Comparison of ENCODE assay signal across 6 cellular contexts in genomic region chr11:64759131-64759721, GRCh38. TPM values are rescaled to one million over a fixed set of nuclear protein-coding genes. Genes with fewer than 3 reads are reported as not detected.
DNase-seq lines count a peak whose midpoint lies in the region; ATAC-seq lines count a peak whose summit lies in the region.

No MANE protein-coding gene starts in this region.

- no peak overlapping the region for H3K4me3 Mint-ChIP-seq in T-helper 1 cell treated with Interleukin-12 subunit alpha and Interleukin-12 subunit beta and Interleukin-4 antibody, amounts not matched to agents 30 μg/mL and 1 μg/mL, for 36 hours
- peak overlapping the region in 3 of 5 donors; percentile 21 to 84 (median 82) for H3K4me3 Mint-ChIP-seq in immature natural killer cell

- ATAC-seq in GM18873 (IDR thresholded peaks at IDR 0.05; ENCODE audit: low FRiP score, unreplicated experiment): no peak

- peaks cover 38% of the 10 kb centered on the region for H3K4me1 Mint-ChIP-seq in T-helper 1 cell treated with Interleukin-12 subunit alpha and Interleukin-12 subunit beta and Interleukin-4 antibody, amounts not matched to agents 30 μg/mL and 1 μg/mL, for 36 hours (ENCODE audit: low read depth)
- H3K4me1 Mint-ChIP-seq in immature natural killer cell: peaks cover 65 to 67% of the 10 kb centered on the region in 2 donors

- no peaks in the 10 kb centered on the region for H3K27me3 Mint-ChIP-seq in T-helper 1 cell treated with Interleukin-12 subunit alpha and Interleukin-12 subunit beta and Interleukin-4 antibody, amounts not matched to agents 30 μg/mL and 1 μg/mL, for 36 hours (ENCODE audit: low read depth)
- H3K27me3 Mint-ChIP-seq in immature natural killer cell (ENCODE audit: low read depth in 3 of 3): peaks cover 9 to 22% (median 16%) of the 10 kb centered on the region in 3 donors

- H3K9me3 Mint-ChIP-seq in T-helper 1 cell treated with Interleukin-12 subunit alpha and Interleukin-12 subunit beta and Interleukin-4 antibody, amounts not matched to agents 30 μg/mL and 1 μg/mL, for 36 hours: no peaks in the 10 kb centered on the region
- no peaks in the 10 kb centered on the region for H3K9me3 Mint-ChIP-seq in immature natural killer cell

- peak overlapping the region; percentile 6 for H3K27ac ChIP-seq in substantia nigra (ENCODE audit: low read depth, low read length, poor library complexity, severe bottlenecking)

- no peak for DNase-seq in T-helper 1 cell
- DNase-seq in immature natural killer cell: no peak
- no peak for DNase-seq in substantia nigra (lab: John Stamatoyannopoulos, UW)
- DNase-seq in stimulated activated CD4-positive, alpha-beta T cell treated with anti-CD3 and anti-CD28 coated beads, Interleukin-12 subunit alpha, Interleukin-12 subunit beta, amount 100 ng/mL, for 4 hours: no peak

- H3K36me3 Mint-ChIP-seq in T-helper 1 cell treated with Interleukin-12 subunit alpha and Interleukin-12 subunit beta and Interleukin-4 antibody, amounts not matched to agents 30 μg/mL and 1 μg/mL, for 36 hours (ENCODE audit: low read depth): peaks cover 32% of the 10 kb centered on the region
- peaks cover 3 to 7% (median 7%) of the 10 kb centered on the region in 3 donors for H3K36me3 Mint-ChIP-seq in immature natural killer cell

- H3K27ac Mint-ChIP-seq in T-helper 1 cell treated with Interleukin-12 subunit alpha and Interleukin-12 subunit beta and Interleukin-4 antibody, amounts not matched to agents 30 μg/mL and 1 μg/mL, for 36 hours: peak overlapping the region; percentile 55
- H3K27ac Mint-ChIP-seq in immature natural killer cell: peak overlapping the region; percentile 56 to 94 (median 90)

RNA-seq across cellular contexts. Expression of gene PYGM, which starts 0.5 kb away (rescaled TPM):
- polyA plus RNA-seq in immature natural killer cell: 1 to 10 TPM in 1 of 3 donors, under 1 TPM in 1, not detected in 1; 0.63 to 1.1 TPM

RNA-seq across cellular contexts. Expression of gene RASGRP2, which starts 15.3 kb away (rescaled TPM):
- polyA plus RNA-seq in immature natural killer cell: 100 to 1,000 TPM; 142 to 165 (median 154) TPM

RNA-seq across cellular contexts. Expression of gene SF1, which starts 19.1 kb away (rescaled TPM):
- 100 to 1,000 TPM in 1 of 3 donors, 10 to 100 TPM in 2; 51.1 to 142 (median 56.3) TPM for polyA plus RNA-seq in immature natural killer cell

RNA-seq across cellular contexts. Expression of gene NRXN2, which starts 36.2 kb away (rescaled TPM):
- 1 to 10 TPM in 2 of 3 donors, under 1 TPM in 1; 0.44 to 3.6 (median 3.2) TPM for polyA plus RNA-seq in immature natural killer cell

RNA-seq across cellular contexts. Expression of gene MAP4K2, which starts 43.8 kb away (rescaled TPM):
- polyA plus RNA-seq in immature natural killer cell: 10 to 100 TPM in 2 of 3 donors, 1 to 10 TPM in 1; 9.2 to 16.4 (median 15.9) TPM
